ENCODE assay signal across 19 cellular contexts in genomic region chr11:99244613-99245012, GRCh38.
DNase-seq lines count a peak whose midpoint lies in the region; ATAC-seq lines count a peak whose summit lies in the region.
"Had no signal": no experiment of that assay in that cellular context is flagged by ENCODE, and none has a peak within 500 bp of the region (broad histone marks: within the 10 kb centered on the region; RNA-seq: fewer than 3 reads in every experiment).

No MANE protein-coding gene starts in this region.

- H3K36me3 Mint-ChIP-seq in activated naive CD4-positive, alpha-beta T cell treated with anti-CD3 and anti-CD28 coated beads, Interleukin-2, amount 50 U/mL, for 72 hours = no peaks in the 10 kb centered on the region
- H3K36me3 Mint-ChIP-seq: IgD-negative memory B cell had no signal

- H3K27ac Mint-ChIP-seq in activated naive CD4-positive, alpha-beta T cell treated with anti-CD3 and anti-CD28 coated beads, Interleukin-2, amount 50 U/mL, for 72 hours = no peak overlapping the region
- H3K27ac Mint-ChIP-seq: IgD-negative memory B cell had no signal

- ATAC-seq in activated naive CD4-positive, alpha-beta T cell treated with anti-CD3 and anti-CD28 coated beads, Interleukin-2, amount 50 U/mL, for 72 hours = no peak

- DNase-seq in HT1080 (ENCODE audit: low read depth) = peak; percentile 17
- peak; percentile 22 for DNase-seq in amniotic epithelial cell (ENCODE audit: low read depth)
- DNase-seq in iris pigment epithelial cell (ENCODE audit: low read depth) = peak; percentile 69
- no peak for DNase-seq in activated naive CD4-positive, alpha-beta T cell treated with anti-CD3 and anti-CD28 coated beads, Interleukin-2, amount 50 U/mL, for 72 hours (ENCODE audit: low spot score in 2 of 2)
- DNase-seq in NCI-H1105 treated with DMSO at 0.1 percent for 48 hours (lab: John Stamatoyannopoulos, UW) = no peak
- no peak for DNase-seq in activated T-cell treated with anti-CD3 and anti-CD28 coated beads for 4 hours
- DNase-seq in kidney tubule cell (ENCODE audit: low spot score) = no peak
- DNase-seq: ACHN, DND-41, GDM1, HCEC 1CT, Kasumi-1, NCI-H187, NCI-H2107, NCI-H446, NCI-H526 treated with DMSO at 0.1 percent for 48 hours, Peyer's patch, SW 1271 had no signal

- peaks cover 5 to 8% of the 10 kb centered on the region in 2 donors for H3K9me3 Mint-ChIP-seq in activated naive CD4-positive, alpha-beta T cell treated with anti-CD3 and anti-CD28 coated beads, Interleukin-2, amount 50 U/mL, for 72 hours

Comparison
In these comparisons a context has a peak if more than half of its experiments do, and no peak if none do; other contexts are left out.
1. DNase-seq: peak in HT1080 (single experiment), amniotic epithelial cell (single experiment) and iris pigment epithelial cell (single experiment); none in activated naive CD4-positive, alpha-beta T cell treated with anti-CD3 and anti-CD28 coated beads, Interleukin-2, amount 50 U/mL, for 72 hours (0 of 2), NCI-H1105 treated with DMSO at 0.1 percent for 48 hours (single experiment), activated T-cell treated with anti-CD3 and anti-CD28 coated beads for 4 hours (single experiment) and kidney tubule cell (single experiment).